ENCODE assay signal across 9 cellular contexts in the genomic region with DNA sequence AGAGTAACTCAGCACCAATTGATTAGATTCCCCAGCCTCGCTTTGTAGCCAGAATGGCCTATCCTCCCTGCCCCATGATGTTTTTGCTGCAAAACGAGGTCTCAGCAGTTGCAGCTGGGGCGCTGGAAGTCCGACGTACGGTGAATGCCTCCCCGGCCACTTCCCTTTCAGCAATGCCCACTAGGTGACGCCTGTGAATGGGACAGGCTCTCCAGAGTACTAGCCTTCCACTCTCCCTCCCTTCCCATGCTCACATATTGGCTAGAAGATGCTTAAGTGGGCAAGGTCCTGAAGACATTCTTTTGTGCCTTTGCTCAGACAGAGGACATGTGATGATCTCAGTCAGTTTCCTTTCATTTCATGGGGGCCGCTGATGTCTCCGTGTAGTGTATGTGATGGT. TPM values are rescaled to one million over a fixed set of nuclear protein-coding genes. Genes with fewer than 3 reads are reported as not detected.
DNase-seq lines count a peak whose midpoint lies in the region; ATAC-seq and TF ChIP-seq lines count a peak whose summit lies in the region.
"Had no signal": no experiment of that assay in that cellular context is flagged by ENCODE, and none has a peak within 500 bp of the region (broad histone marks: within the 10 kb centered on the region; RNA-seq: fewer than 3 reads in every experiment).

No MANE protein-coding gene starts in this region.

- H3K23ac ChIP-seq in neuronal stem cell (ENCODE audit: low read depth, low read length, poor library complexity): no peak overlapping the region

- no peak overlapping the region for H4K91ac ChIP-seq in neuronal stem cell (ENCODE audit: low read depth, low read length, poor library complexity)

- no peak overlapping the region for H3K14ac ChIP-seq in neuronal stem cell (ENCODE audit: low read length)

- no peaks in the 10 kb centered on the region for H3K79me1 ChIP-seq in neuronal stem cell (ENCODE audit: low read depth, low read length)

- no peak overlapping the region for H3K4me3 ChIP-seq in epithelial cell of esophagus (ENCODE audit: low read length)
- no peak overlapping the region for H3K4me3 ChIP-seq in neuronal stem cell (ENCODE audit: low read length in 2 of 2)

- in situ Hi-C loops in G401 (cut with HindIII; ENCODE audit: low sequenced_read_pairs): no loop called here

- no peak overlapping the region for H2BK15ac ChIP-seq in neuronal stem cell (ENCODE audit: low read length)

- no peak overlapping the region for H4K8ac ChIP-seq in neuronal stem cell (ENCODE audit: low read depth, low read length)

- peaks cover 0 to 9% (median 0%) of the 10 kb centered on the region in 3 experiments for H3K27me3 ChIP-seq in neuronal stem cell (ENCODE audit: control insufficient read depth in 3 of 3, insufficient read depth in 3 of 3, low read depth in 1 of 3, low read length in 3 of 3)

- no peak overlapping the region for H3K4me2 ChIP-seq in neuronal stem cell (ENCODE audit: insufficient read depth, low read length, poor library complexity, severe bottlenecking)

- no peaks in the 10 kb centered on the region for H3K9me3 ChIP-seq in neuronal stem cell (replicated peaks in 1 of 2; ENCODE audit: control insufficient read depth in 2 of 2, insufficient read depth in 1 of 2, low read depth in 1 of 2, low read length in 2 of 2)

- no peak overlapping the region for H2BK12ac ChIP-seq in neuronal stem cell (ENCODE audit: low read length)

- DNase-seq in G401 (ENCODE audit: low spot score) (peak; percentile 4), MV-4-11 (lab: John Stamatoyannopoulos, UW) (peak; percentile 12), epithelial cell of esophagus (ENCODE audit: low read depth) (peak; percentile 47), neuronal stem cell (ENCODE audit: low spot score) (peak; percentile 53), T-helper 2 cell (no peak), mesenteric fat pad (ENCODE audit: low spot score) (no peak), NCI-H2081 (lab: John Stamatoyannopoulos, UW) (no peak)

- H3K4me1 ChIP-seq in neuronal stem cell (ENCODE audit: control insufficient read depth in 2 of 2, insufficient read depth in 1 of 2, low read depth in 1 of 2, low read length in 2 of 2): no peaks in the 10 kb centered on the region

- no CpG with 5 or more reads among the region's 10 CpGs for WGBS in neuronal stem cell (ENCODE audit: extremely low coverage in 2 of 2, insufficient read length in 2 of 2, insufficient replicate concordance in 1 of 2), 2 donors

- no peak overlapping the region for H2BK5ac ChIP-seq in neuronal stem cell (ENCODE audit: low read length)

- no peak overlapping the region for H3K9ac ChIP-seq in neuronal stem cell (ENCODE audit: low read depth, low read length, poor library complexity)

- no peak overlapping the region for H3K18ac ChIP-seq in neuronal stem cell (ENCODE audit: low read length)

- H2AFZ ChIP-seq in neuronal stem cell (ENCODE audit: low read length): no peak overlapping the region

- no peaks in the 10 kb centered on the region for H3K36me3 ChIP-seq in neuronal stem cell (replicated peaks in 1 of 2; ENCODE audit: control insufficient read depth in 2 of 2, insufficient read depth in 2 of 2, low read length in 2 of 2)

- no peak overlapping the region for H2BK120ac ChIP-seq in neuronal stem cell (ENCODE audit: low read depth, low read length)

- no peak overlapping the region for H2AK5ac ChIP-seq in neuronal stem cell (ENCODE audit: low read depth, low read length)

- no peak overlapping the region for H3K27ac ChIP-seq in neuronal stem cell (replicated peaks; ENCODE audit: low read length)

- ATAC-seq in HG03135 (IDR thresholded peaks at IDR 0.05; ENCODE audit: unreplicated experiment): no peak

- peak; percentile 54 for TF ChIP-seq CTCF in epithelial cell of esophagus (IDR thresholded peaks at IDR 0.05; ENCODE audit: insufficient read depth, low read depth, low read length, missing control alignments)

- H3K4ac ChIP-seq in neuronal stem cell (ENCODE audit: low read length): no peak overlapping the region

RNA-seq across cellular contexts. Expression of gene DMRT2, which starts 50.8 kb away (rescaled TPM):
- total RNA-seq in G401 (2014; rRNA removed; shearing (Covaris generic)): not detected in 2 replicates
- polyA plus RNA-seq in neuronal stem cell (2013, experiment 1 of 2): 0.36 TPM
- polyA plus RNA-seq in neuronal stem cell (2013, experiment 2 of 2): 0.53 TPM
- 3.6 TPM for total RNA-seq in mesenteric fat pad
- polyA plus RNA-seq: IgD-negative memory B cell had no signal

Comparison
In these comparisons a context has a peak if more than half of its experiments do, and no peak if none do; other contexts are left out.
1. DNase-seq: peak in G401 (single experiment), MV-4-11 (single experiment), epithelial cell of esophagus (single experiment) and neuronal stem cell (single experiment); none in T-helper 2 cell (0 of 5), mesenteric fat pad (single experiment) and NCI-H2081 (0 of 2).